Comparison of ENCODE assay signal across 8 cellular contexts in genomic region chr1:15409400-15410222, GRCh38. TPM values are rescaled to one million over a fixed set of nuclear protein-coding genes. Genes with fewer than 3 reads are reported as not detected.
DNase-seq lines count a peak whose midpoint lies in the region; ATAC-seq, FAIRE-seq and TF ChIP-seq lines count a peak whose summit lies in the region.

TSS of gene EFHD2 (plus strand) at chr1:15409888. CDS start at chr1:15409972, 84 bp downstream.

- peak; percentile 84 for TF ChIP-seq POLR2A in H54 (IDR thresholded peaks at IDR 0.05; ENCODE audit: low read depth, low read length)
- TF ChIP-seq POLR2A in ovary (IDR thresholded peaks at IDR 0.05) = peak; percentile 74

- H3K9me3 ChIP-seq in MM.1S (replicated peaks; ENCODE audit: insufficient read depth, low read length) (no peaks in the 10 kb centered on the region), ovary (no peaks in the 10 kb centered on the region), thoracic aorta (no peaks in the 10 kb centered on the region)

- peak within 1 kb of the TSS; percentile 94 for H3K4me3 Mint-ChIP-seq in activated naive CD4-positive, alpha-beta T cell treated with anti-CD3 and anti-CD28 coated beads, Interleukin-2, amount 50 U/mL, for 24 hours

- H3K27me3 Mint-ChIP-seq in activated naive CD4-positive, alpha-beta T cell treated with anti-CD3 and anti-CD28 coated beads, Interleukin-2, amount 50 U/mL, for 24 hours = no peaks in the 10 kb centered on the region

- TF ChIP-seq EP300 in ovary (IDR thresholded peaks at IDR 0.05) = no peak

- TF ChIP-seq CTCF in MM.1S (IDR thresholded peaks at IDR 0.05; ENCODE audit: low read length) = no peak
- peak in 1 of 3 donors; percentile 19 for TF ChIP-seq CTCF in ovary (IDR thresholded peaks at IDR 0.05)
- peak; percentile 13 for TF ChIP-seq CTCF in thoracic aorta (IDR thresholded peaks at IDR 0.05)

- H3K4me3 ChIP-seq in MM.1S (ENCODE audit: low read length) = peak within 1 kb of the TSS; percentile 96
- H3K4me3 ChIP-seq in ovary = peak within 1 kb of the TSS; percentile 74
- peak within 1 kb of the TSS; percentile 89 for H3K4me3 ChIP-seq in thoracic aorta

- H3K9me3 Mint-ChIP-seq in activated naive CD4-positive, alpha-beta T cell treated with anti-CD3 and anti-CD28 coated beads, Interleukin-2, amount 50 U/mL, for 24 hours = no peaks in the 10 kb centered on the region

- no peaks in the 10 kb centered on the region for H3K36me3 Mint-ChIP-seq in activated naive CD4-positive, alpha-beta T cell treated with anti-CD3 and anti-CD28 coated beads, Interleukin-2, amount 50 U/mL, for 24 hours

- peak within 1 kb of the TSS; percentile 97 for H3K4me2 ChIP-seq in MM.1S (ENCODE audit: low read depth, low read length)

- H3K79me2 ChIP-seq in MM.1S (ENCODE audit: low read length) = peaks cover 24% of the 10 kb centered on the region

- peak within 1 kb of the TSS; percentile 90 for H3K27ac Mint-ChIP-seq in activated naive CD4-positive, alpha-beta T cell treated with anti-CD3 and anti-CD28 coated beads, Interleukin-2, amount 50 U/mL, for 24 hours

- WGBS in ovary, 3 donors = 0 to 2% (median 1%) methylated on average over 59 to 99 of the region's 99 CpGs

- no peaks in the 10 kb centered on the region for H3F3A ChIP-seq in MM.1S (ENCODE audit: insufficient read depth, low read length)

- no peaks in the 10 kb centered on the region for H3K36me3 ChIP-seq in MM.1S (replicated peaks; ENCODE audit: insufficient read depth, low read length)
- H3K36me3 ChIP-seq in ovary = no peaks in the 10 kb centered on the region
- no peaks in the 10 kb centered on the region for H3K36me3 ChIP-seq in thoracic aorta

- H3K4me1 ChIP-seq in MM.1S (ENCODE audit: low read length) = no peaks in the 10 kb centered on the region
- peaks cover 10% of the 10 kb centered on the region for H3K4me1 ChIP-seq in ovary (ENCODE audit: insufficient read depth)
- H3K4me1 ChIP-seq in thoracic aorta (ENCODE audit: control insufficient read depth in 1 of 2, low read depth in 2 of 2) = peaks cover 14 to 56% of the 10 kb centered on the region in 2 donors

- H4K20me1 ChIP-seq in MM.1S (ENCODE audit: insufficient read depth, low read length) = no peaks in the 10 kb centered on the region

- H3K27me3 ChIP-seq in MM.1S (replicated peaks; ENCODE audit: insufficient read depth, low read length) (peaks cover 21% of the 10 kb centered on the region), ovary (no peaks in the 10 kb centered on the region), thoracic aorta (replicated peaks; ENCODE audit: insufficient read depth) (no peaks in the 10 kb centered on the region)

- intact Hi-C loops in ovary (cut with DNase I) = loop anchor here in 1 of 4 donors (2.0 kb wide), 1 partner anchor 39 kb away; no protein-coding TSS in a partner anchor

- peak within 1 kb of the TSS; percentile 82 for H3K9ac ChIP-seq in MM.1S (ENCODE audit: low read length)

- peak; percentile 79 for DNase-seq in EH (ENCODE audit: low read depth)
- DNase-seq in H54 (ENCODE audit: insufficient read length, low spot score) = peak; percentile 61
- DNase-seq in MM.1S = peak; percentile 88
- DNase-seq in SKM-1 (lab: John Stamatoyannopoulos, UW; ENCODE audit: unreplicated experiment) = peak; percentile 53
- peak; percentile 75 for DNase-seq in glomerular visceral epithelial cell (ENCODE audit: extremely low spot score)
- peak; percentile 83 to 88 (median 85) for DNase-seq in ovary
- DNase-seq in thoracic aorta (ENCODE audit: low spot score) = peak; percentile 64

- no peaks in the 10 kb centered on the region for H3K9me2 ChIP-seq in MM.1S (replicated peaks; ENCODE audit: insufficient read depth, low read length)

- no peak for FAIRE-seq in H54 (lab: Jason Lieb, UNC)

- no peak within 1 kb of the TSS for H3K27ac ChIP-seq in MM.1S (ENCODE audit: low read length)
- H3K27ac ChIP-seq in ovary = peak within 1 kb of the TSS; percentile 32 to 55
- H3K27ac ChIP-seq in thoracic aorta = peak within 1 kb of the TSS in 1 of 2 donors; percentile 33

- H3K4me1 Mint-ChIP-seq in activated naive CD4-positive, alpha-beta T cell treated with anti-CD3 and anti-CD28 coated beads, Interleukin-2, amount 50 U/mL, for 24 hours = peaks cover 37% of the 10 kb centered on the region

- peak; percentile 70 for ATAC-seq in thoracic aorta (ENCODE audit: insufficient number of reproducible peaks, low FRiP score, low read depth)

- peak within 1 kb of the TSS; percentile 70 for H2AFZ ChIP-seq in MM.1S (ENCODE audit: low read length)

RNA-seq across cellular contexts. Expression of gene EFHD2, which starts in this region (rescaled TPM):
- 10 to 100 TPM; 24.2 to 63.2 (median 30.3) TPM for total RNA-seq in ovary
- 10 to 100 TPM; 19.6 to 25.5 TPM for polyA plus RNA-seq in ovary
- 10 to 100 TPM; 36.0 to 71.3 TPM for total RNA-seq in thoracic aorta
